In the genomic region with DNA sequence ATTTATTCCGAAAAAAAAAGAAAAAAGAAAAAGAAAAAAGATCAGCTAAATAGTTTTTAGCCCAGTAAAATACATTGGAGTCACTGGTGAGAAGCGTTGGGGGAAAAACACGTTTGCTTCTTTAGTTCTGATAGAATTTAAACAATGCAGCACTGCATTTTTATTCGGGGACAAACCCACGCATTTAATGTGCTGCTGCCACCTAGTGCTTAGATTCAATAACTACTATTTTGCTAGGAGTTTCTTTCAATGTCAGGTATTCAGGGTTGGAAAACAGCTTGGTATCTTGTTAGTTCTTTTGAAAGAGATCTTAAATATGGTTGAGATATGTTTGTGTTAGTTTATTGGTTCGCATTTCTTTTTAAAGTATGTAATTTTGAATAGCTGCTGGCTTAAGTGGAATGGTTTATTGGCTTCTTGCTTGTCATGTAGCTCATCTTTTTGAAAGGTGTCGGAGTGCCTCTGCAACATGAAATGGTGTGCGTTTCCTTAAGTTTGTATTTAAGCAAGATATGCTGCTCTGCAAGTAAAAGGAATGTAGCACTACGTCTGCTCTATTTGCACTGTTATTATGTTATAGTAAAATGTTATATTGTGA, we compare ENCODE assay signal across 8 cellular contexts. TPM values are rescaled to one million over a fixed set of nuclear protein-coding genes. Genes with fewer than 3 reads are reported as not detected.
A peak's percentile ranks its signal among the peaks of the same experiment; 100 is the strongest.
DNase-seq lines count a peak whose midpoint lies in the region; ATAC-seq and TF ChIP-seq lines count a peak whose summit lies in the region.

No MANE protein-coding gene starts in this region.

- TF ChIP-seq CTCF in 22Rv1 (IDR thresholded peaks at IDR 0.05) (peak; percentile 90), sigmoid colon (IDR thresholded peaks at IDR 0.05) (peak in 3 of 4 experiments; percentile 23 to 55 (median 38))

- H3K4me3 Mint-ChIP-seq in activated CD8-positive, alpha-beta T cell treated with anti-CD3 and anti-CD28 coated beads, Interleukin-2, amount 10 ng/mL, durations not matched to agents 7 days and 5 days, result no peak overlapping the region

- CTCF ChIA-PET in activated CD8-positive, alpha-beta T cell treated with anti-CD3 and anti-CD28 coated beads, Interleukin-2, amount 10 ng/mL, durations not matched to agents 7 days and 5 days (lab: Charles Lee), result interaction anchor here (0.6 to 2.5 kb wide), 27 partner anchors 9 to 544 kb away, joined by 3 to 15 read pairs (median 4); partner anchors contain the start of genes FANCF, GAS2 and SVIP

- no peaks in the 10 kb centered on the region for H3K27me3 ChIP-seq in sigmoid colon

- TF ChIP-seq POLR2A in sigmoid colon (IDR thresholded peaks at IDR 0.05), result no peak

- H3K4me1 Mint-ChIP-seq in activated CD8-positive, alpha-beta T cell treated with anti-CD3 and anti-CD28 coated beads, Interleukin-2, amount 10 ng/mL, durations not matched to agents 7 days and 5 days (ENCODE audit: low read depth), result no peaks in the 10 kb centered on the region

- no peaks in the 10 kb centered on the region for H3K9me3 Mint-ChIP-seq in activated CD8-positive, alpha-beta T cell treated with anti-CD3 and anti-CD28 coated beads, Interleukin-2, amount 10 ng/mL, durations not matched to agents 7 days and 5 days (ENCODE audit: insufficient read depth)

- H3K27ac Mint-ChIP-seq in activated CD8-positive, alpha-beta T cell treated with anti-CD3 and anti-CD28 coated beads, Interleukin-2, amount 10 ng/mL, durations not matched to agents 7 days and 5 days, result no peak overlapping the region

- H3K36me3 ChIP-seq in sigmoid colon, result no peaks in the 10 kb centered on the region

- POLR2A ChIA-PET in activated CD8-positive, alpha-beta T cell treated with anti-CD3 and anti-CD28 coated beads, Interleukin-2, amount 10 ng/mL, durations not matched to agents 7 days and 5 days (lab: Charles Lee), result interaction anchor here (0.6 kb wide), 1 partner anchor 42 kb away, joined by 3 read pairs; the partner anchor contains the start of gene SVIP

- peaks cover 10% of the 10 kb centered on the region for H3K27me3 Mint-ChIP-seq in activated CD8-positive, alpha-beta T cell treated with anti-CD3 and anti-CD28 coated beads, Interleukin-2, amount 10 ng/mL, durations not matched to agents 7 days and 5 days (ENCODE audit: low read depth)

- 23 to 28% methylated on average over 9 of the region's 9 CpGs for WGBS in sigmoid colon, 2 donors

- no peak overlapping the region for H3K4me3 ChIP-seq in sigmoid colon

- ATAC-seq in HG02852 (IDR thresholded peaks at IDR 0.05; ENCODE audit: unreplicated experiment), result peak; percentile 23
- ATAC-seq in activated CD8-positive, alpha-beta T cell treated with anti-CD3 and anti-CD28 coated beads, Interleukin-2, amount 10 ng/mL, durations not matched to agents 7 days and 5 days, result peak; percentile 70
- no peak for ATAC-seq in GM21360 (IDR thresholded peaks at IDR 0.05; ENCODE audit: unreplicated experiment)

- H3K27ac ChIP-seq in 22Rv1 (no peak overlapping the region), sigmoid colon (no peak overlapping the region)

- intact Hi-C loops in head of caudate nucleus (cut with DNase I), result loop anchor here (10.0 kb wide), 1 partner anchor 453 kb away; the partner anchor contains the start of gene SLC17A6
- intact Hi-C loops in sigmoid colon (cut with DNase I), result loop anchor here (2.0 to 10.0 kb wide), 2 partner anchors 453 to 543 kb away; no protein-coding TSS in a partner anchor

- peak; percentile 50 for DNase-seq in EH (ENCODE audit: low read depth)
- DNase-seq in NCI-H2227 (lab: John Stamatoyannopoulos, UW; ENCODE audit: unreplicated experiment), result peak; percentile 78
- peak; percentile 44 for DNase-seq in activated CD8-positive, alpha-beta T cell treated with anti-CD3 and anti-CD28 coated beads, Interleukin-2, amount 10 ng/mL, durations not matched to agents 7 days and 5 days
- DNase-seq in head of caudate nucleus, result peak in 27 of 42 donors; percentile 6 to 75 (median 45)
- DNase-seq in sigmoid colon, result no peak

- no peaks in the 10 kb centered on the region for H3K36me3 Mint-ChIP-seq in activated CD8-positive, alpha-beta T cell treated with anti-CD3 and anti-CD28 coated beads, Interleukin-2, amount 10 ng/mL, durations not matched to agents 7 days and 5 days (ENCODE audit: low read depth)

- no peaks in the 10 kb centered on the region for H3K4me1 ChIP-seq in sigmoid colon

- no peaks in the 10 kb centered on the region for H3K9me3 ChIP-seq in sigmoid colon

- TF ChIP-seq EP300 in sigmoid colon (IDR thresholded peaks at IDR 0.05), result no peak

RNA-seq across cellular contexts. Expression of gene SVIP, which starts 41.9 kb away (rescaled TPM):
- total RNA-seq in activated CD8-positive, alpha-beta T cell treated with anti-CD3 and anti-CD28 coated beads, Interleukin-2, amount 10 ng/mL, durations not matched to agents 7 days and 5 days, result 10 to 100 TPM; 32.4 to 34.0 TPM
- 10 to 100 TPM in 3 of 4 donors, 1 to 10 TPM in 1; 6.9 to 16.8 (median 12.0) TPM for total RNA-seq in sigmoid colon
- polyA plus RNA-seq in sigmoid colon, result 10 to 100 TPM in 2 of 3 donors, 1 to 10 TPM in 1; 9.7 to 17.1 (median 16.2) TPM
